11 cellular contexts compared by ENCODE assay signal in the genomic region with DNA sequence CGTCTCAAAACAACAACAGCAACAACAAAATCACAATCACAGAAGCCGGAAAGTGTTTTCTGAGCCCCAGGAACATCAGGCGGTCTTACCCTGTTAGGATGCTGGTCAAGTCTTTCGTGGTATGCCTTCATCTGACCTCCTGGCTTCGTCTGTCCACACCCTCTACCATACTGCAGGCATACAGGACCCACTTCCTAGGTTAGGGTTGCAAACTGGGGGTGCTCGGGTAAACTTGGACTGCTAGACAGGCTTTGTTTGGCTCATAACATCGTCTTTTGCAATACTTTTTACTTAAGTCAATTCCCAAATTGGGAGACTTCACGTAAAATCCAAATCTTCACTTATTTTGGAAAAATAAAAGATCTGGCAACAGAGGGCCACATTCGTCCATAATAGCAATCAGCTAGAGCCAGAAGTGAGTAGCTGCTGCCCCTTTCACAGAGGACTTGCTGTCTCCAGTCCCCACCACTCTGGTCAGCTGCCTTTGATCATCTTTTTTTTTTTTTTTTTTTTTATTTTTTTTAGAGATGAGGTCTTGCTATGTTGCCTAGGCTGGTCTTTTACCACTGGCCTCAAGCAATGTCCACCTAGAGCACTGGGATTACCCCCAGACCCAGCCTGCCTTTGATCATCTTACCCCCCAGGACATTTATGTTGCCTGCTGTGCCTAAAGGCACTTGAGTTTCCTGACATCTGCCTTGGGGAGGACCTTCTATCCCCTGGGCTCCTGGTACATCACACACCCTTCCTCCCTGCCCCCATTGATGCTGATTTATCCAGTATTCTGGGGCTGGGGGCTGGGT. TPM values are rescaled to one million over a fixed set of nuclear protein-coding genes. Genes with fewer than 3 reads are reported as not detected.
DNase-seq lines count a peak whose midpoint lies in the region; ATAC-seq, FAIRE-seq and TF ChIP-seq lines count a peak whose summit lies in the region.
"Had no signal": no experiment of that assay in that cellular context is flagged by ENCODE, and none has a peak within 500 bp of the region (broad histone marks: within the 10 kb centered on the region; RNA-seq: fewer than 3 reads in every experiment).

No MANE protein-coding gene starts in this region.

- DNase-seq in HCT116 (ENCODE audit: low read depth, low spot score) (no peak), breast epithelium (ENCODE audit: low spot score in 2 of 2) (no peak), memory B cell (ENCODE audit: low spot score in 2 of 2) (no peak), D721Med (ENCODE audit: insufficient read length, low spot score) (no peak), Calu3 (no peak), LoVo (ENCODE audit: low spot score) (no peak), iPS-NIHi7 (ENCODE audit: extremely low spot score) (no peak)
- DNase-seq: activated CD8-positive, alpha-beta memory T cell treated with anti-CD3 and anti-CD28 coated beads, Interleukin-2, amount 50 U/mL, for 4 hours; CD4-positive, alpha-beta memory T cell; immature natural killer cell had no signal

- intact Hi-C loops in HCT116 (cut with micrococcal nuclease) = no loop called here
- intact Hi-C loops in breast epithelium (cut with DNase I; ENCODE audit: low total_unique reads) = no loop called here
- intact Hi-C loops in Calu3 (cut with micrococcal nuclease; ENCODE audit: unreplicated experiment) = no loop called here

- POLR2A ChIA-PET in HCT116 (lab: Charles Lee) = no interaction called here

- peaks cover 36% of the 10 kb centered on the region for H3K4me1 Mint-ChIP-seq in memory B cell
- peaks cover 51% of the 10 kb centered on the region for H3K4me1 Mint-ChIP-seq in stimulated activated memory B cell treated with anti-CD40 and anti-IgM and Interleukin-4, amounts not matched to agents 10 μg/mL and 1 μg/mL and 100 μg/mL, for 72 hours
- peaks cover 22% of the 10 kb centered on the region for H3K4me1 Mint-ChIP-seq in Calu3 (ENCODE audit: low read depth, unreplicated experiment)

- TF ChIP-seq POLR2A in HCT116 (IDR thresholded peaks at IDR 0.05; ENCODE audit: borderline replicate concordance, extremely low read depth, insufficient read depth, insufficient read length) (no peak), breast epithelium (IDR thresholded peaks at IDR 0.05) (no peak)

- H3K36me3 Mint-ChIP-seq in memory B cell = peaks cover 10% of the 10 kb centered on the region
- peaks cover 19% of the 10 kb centered on the region for H3K36me3 Mint-ChIP-seq in stimulated activated memory B cell treated with anti-CD40 and anti-IgM and Interleukin-4, amounts not matched to agents 10 μg/mL and 1 μg/mL and 100 μg/mL, for 72 hours
- H3K36me3 Mint-ChIP-seq in Calu3 (ENCODE audit: insufficient read depth, unreplicated experiment) = no peaks in the 10 kb centered on the region
- H3K36me3 Mint-ChIP-seq: CD4-positive, alpha-beta memory T cell had no signal

- no peak overlapping the region for H3K4me2 ChIP-seq in HCT116 (ENCODE audit: low read length)

- H3K9me3 ChIP-seq in HCT116 (ENCODE audit: control insufficient read depth in 1 of 2, insufficient read depth in 1 of 2, low read depth in 1 of 2, low read length in 2 of 2) = no peaks in the 10 kb centered on the region
- no peaks in the 10 kb centered on the region for H3K9me3 ChIP-seq in breast epithelium

- BruUV-seq in HCT116 (replicated peaks; lab: Mats Ljungman, UMichigan) = no TSS peak
- no TSS peak for BruUV-seq in Calu3 (replicated peaks; lab: Mats Ljungman, UMichigan)

- no peak overlapping the region for H3K4me3 Mint-ChIP-seq in memory B cell
- no peak overlapping the region for H3K4me3 Mint-ChIP-seq in stimulated activated memory B cell treated with anti-CD40 and anti-IgM and Interleukin-4, amounts not matched to agents 10 μg/mL and 1 μg/mL and 100 μg/mL, for 72 hours
- H3K4me3 Mint-ChIP-seq in Calu3 (ENCODE audit: low read depth, unreplicated experiment) = no peak overlapping the region
- H3K4me3 Mint-ChIP-seq: CD4-positive, alpha-beta memory T cell; immature natural killer cell had no signal

- H3K4me1 ChIP-seq in HCT116 (ENCODE audit: control insufficient read depth in 1 of 2, insufficient read depth in 2 of 2, low read length in 2 of 2) (peaks cover under 1 to 2% of the 10 kb centered on the region in 2 experiments; a peak in 2 of 4 replicates), breast epithelium (peaks cover 20 to 49% of the 10 kb centered on the region in 2 donors)

- no peaks in the 10 kb centered on the region for H3K9me3 Mint-ChIP-seq in memory B cell
- no peaks in the 10 kb centered on the region for H3K9me3 Mint-ChIP-seq in stimulated activated memory B cell treated with anti-CD40 and anti-IgM and Interleukin-4, amounts not matched to agents 10 μg/mL and 1 μg/mL and 100 μg/mL, for 72 hours
- H3K9me3 Mint-ChIP-seq in Calu3 (ENCODE audit: low read depth, unreplicated experiment) = no peaks in the 10 kb centered on the region
- H3K9me3 Mint-ChIP-seq: CD4-positive, alpha-beta memory T cell; immature natural killer cell had no signal

- H2AFZ ChIP-seq in HCT116 (ENCODE audit: low read depth, low read length, poor library complexity, severe bottlenecking) = no peak overlapping the region

- H3K79me2 ChIP-seq in HCT116 (ENCODE audit: insufficient read depth, low read length) = peaks cover 65% of the 10 kb centered on the region

- CTCF ChIA-PET in HCT116 (lab: Charles Lee) (no interaction called here), Calu3 (lab: Charles Lee) (no interaction called here)

- H3K9ac ChIP-seq in HCT116 (ENCODE audit: low read length) = no peak overlapping the region

- peak overlapping the region; percentile 9; the same call in 1 of the 2 replicates for H3K27ac ChIP-seq in HCT116 (ENCODE audit: low read depth, low read length)
- H3K27ac ChIP-seq in breast epithelium = peak overlapping the region; percentile 92 to 94

- H4K20me1 ChIP-seq in HCT116 (ENCODE audit: insufficient read depth) = no peaks in the 10 kb centered on the region

- RAD21 ChIA-PET in HCT116 (lab: Charles Lee; ENCODE audit: low non-redundant PET in 1 of 2, low total read pairs in 2 of 2, uncharacterized antibody in 2 of 2, unreplicated experiment in 2 of 2) = no interaction called here

- no peak for FAIRE-seq in D721Med (lab: Jason Lieb, UNC)

- H3K27me3 Mint-ChIP-seq in memory B cell (no peaks in the 10 kb centered on the region), Calu3 (ENCODE audit: unreplicated experiment) (no peaks in the 10 kb centered on the region)
- H3K27me3 Mint-ChIP-seq in stimulated activated memory B cell treated with anti-CD40 and anti-IgM and Interleukin-4, amounts not matched to agents 10 μg/mL and 1 μg/mL and 100 μg/mL, for 72 hours = no peaks in the 10 kb centered on the region
- H3K27me3 Mint-ChIP-seq: CD4-positive, alpha-beta memory T cell had no signal

- H3K4me3 ChIP-seq in HCT116 (replicated peaks in 1 of 2; ENCODE audit: low read depth in 1 of 2, low read length in 2 of 2) (no peak overlapping the region), breast epithelium (no peak overlapping the region)

- H3K27ac Mint-ChIP-seq in memory B cell (peak overlapping the region; percentile 7), Calu3 (ENCODE audit: unreplicated experiment) (no peak overlapping the region)
- H3K27ac Mint-ChIP-seq in stimulated activated memory B cell treated with anti-CD40 and anti-IgM and Interleukin-4, amounts not matched to agents 10 μg/mL and 1 μg/mL and 100 μg/mL, for 72 hours = peak overlapping the region; percentile 66

- TF ChIP-seq RAD21 in HCT116 (IDR thresholded peaks at IDR 0.05; ENCODE audit: low read depth) = no peak

- H3K9me2 ChIP-seq in HCT116 (ENCODE audit: insufficient read depth) = no peaks in the 10 kb centered on the region

- no peaks in the 10 kb centered on the region for H3K36me3 ChIP-seq in HCT116 (ENCODE audit: control insufficient read depth in 1 of 2, insufficient read depth in 2 of 2, low read length in 2 of 2)
- no peaks in the 10 kb centered on the region for H3K36me3 ChIP-seq in breast epithelium

- no peak for TF ChIP-seq CTCF in HCT116 (IDR thresholded peaks at IDR 0.05 in 2 of 3, conservative IDR thresholded peaks at IDR 0.05 in 1 of 3; ENCODE audit: borderline replicate concordance in 1 of 3, insufficient read depth in 1 of 3, low read depth in 2 of 3, low read length in 2 of 3)
- no peak for TF ChIP-seq CTCF in breast epithelium (IDR thresholded peaks at IDR 0.05)
- TF ChIP-seq CTCF in D721Med (IDR thresholded peaks at IDR 0.05; ENCODE audit: insufficient read depth, missing control alignments) = no peak
- no peak for TF ChIP-seq CTCF in Calu3 (IDR thresholded peaks at IDR 0.05; ENCODE audit: unreplicated experiment)

- H3K27me3 ChIP-seq in HCT116 (ENCODE audit: insufficient read depth, low read length) = no peaks in the 10 kb centered on the region
- no peaks in the 10 kb centered on the region for H3K27me3 ChIP-seq in breast epithelium

- ATAC-seq in HCT116 (no peak), memory B cell (ENCODE audit: low read depth) (no peak)
- no peak for ATAC-seq in stimulated activated memory B cell treated with anti-CD40 and anti-IgM and Interleukin-4, amounts not matched to agents 10 μg/mL and 1 μg/mL and 100 μg/mL, for 72 hours

TF ChIP-seq in HCT116, 20 proteins besides CTCF, POLR2A, EP300 and RAD21 (continues in another document):
- TF ChIP-seq, protein P1, sequence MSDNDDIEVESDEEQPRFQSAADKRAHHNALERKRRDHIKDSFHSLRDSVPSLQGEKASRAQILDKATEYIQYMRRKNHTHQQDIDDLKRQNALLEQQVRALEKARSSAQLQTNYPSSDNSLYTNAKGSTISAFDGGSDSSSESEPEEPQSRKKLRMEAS (IDR thresholded peaks at IDR 0.05) = no peak
- no peak for TF ChIP-seq CEBPB (IDR thresholded peaks at IDR 0.05; ENCODE audit: low read depth)

RNA-seq across cellular contexts. Expression of gene CHD9, which starts 30.1 kb away (rescaled TPM):
- total RNA-seq in HCT116 (2021; ENCODE audit: unreplicated experiment) (18.9 TPM), breast epithelium (100 to 1,000 TPM in 2 of 3 donors, 10 to 100 TPM in 1; 93.8 to 160 (median 158) TPM), Calu3 (2022) (61.8 and 69.5 TPM in 2 replicates)
- 2.8 and 3.2 TPM in 2 replicates for polyA plus RNA-seq in HCT116 (2012)

RNA-seq across cellular contexts. Expression of gene CHD9NB, which starts 32.2 kb away (rescaled TPM):
- total RNA-seq in HCT116 (2021; ENCODE audit: unreplicated experiment) = 1.2 TPM
- polyA plus RNA-seq in HCT116 (2012) = 0.85 and 1.3 TPM in 2 replicates
- total RNA-seq in breast epithelium = 10 to 100 TPM in 1 of 3 donors, 1 to 10 TPM in 2; 1.3 to 16.4 (median 3.3) TPM
- 5.9 and 6.4 TPM in 2 replicates for total RNA-seq in Calu3 (2022)
- total RNA-seq: CD4-positive, alpha-beta memory T cell had no signal
- polyA plus RNA-seq: CD4-positive, alpha-beta memory T cell; immature natural killer cell had no signal
